ENCODE assay signal across 10 cellular contexts in genomic region chr4:189090174-189090814, GRCh38.
DNase-seq lines count a peak whose midpoint lies in the region; ATAC-seq and TF ChIP-seq lines count a peak whose summit lies in the region.
"Had no signal": no experiment of that assay in that cellular context is flagged by ENCODE, and none has a peak within 500 bp of the region (broad histone marks: within the 10 kb centered on the region; RNA-seq: fewer than 3 reads in every experiment).

No MANE protein-coding gene starts in this region.

- H3K4me3 ChIP-seq in lower lobe of right lung = no peak overlapping the region
- H3K4me3 ChIP-seq: SK-N-MC had no signal

- no peaks in the 10 kb centered on the region for H3K9me3 ChIP-seq in lower lobe of right lung

- TF ChIP-seq CTCF in LNCAP (IDR thresholded peaks at IDR 0.05) = peak; percentile 53
- peak; percentile 22 for TF ChIP-seq CTCF in lower lobe of right lung (IDR thresholded peaks at IDR 0.05)
- no peak for TF ChIP-seq CTCF in GM10248 (IDR thresholded peaks at IDR 0.05; ENCODE audit: control extremely low read depth, extremely low read depth, low read depth, missing control alignments)

- DNase-seq in DMS53 treated with DMSO at 0.1 percent for 48 hours (lab: John Stamatoyannopoulos, UW; ENCODE audit: unreplicated experiment) (peak; percentile 60), astrocyte of the hippocampus (ENCODE audit: low read depth, low spot score) (peak; percentile 27), lower lobe of right lung (no peak), cerebellar cortex (ENCODE audit: low spot score) (no peak), activated gamma-delta T cell treated with Interleukin-2 at 50 U/mL for 16 hours (no peak), GM10248 (ENCODE audit: extremely low spot score) (no peak)
- DNase-seq: activated naive CD4-positive, alpha-beta T cell treated with anti-CD3 and anti-CD28 coated beads, Interleukin-2, amount 10 ng/mL, durations not matched to agents 7 days and 5 days had no signal

- CTCF ChIA-PET in GM10248 (lab: Yijun Ruan, JAX) = interaction anchor here (0.7 to 1.9 kb wide), 2 partner anchors 19 to 65 kb away, joined by 3 to 4 read pairs; no protein-coding TSS in a partner anchor

- no peaks in the 10 kb centered on the region for H3K4me1 ChIP-seq in lower lobe of right lung

- H3K27me3 ChIP-seq in lower lobe of right lung (ENCODE audit: low read depth) = no peaks in the 10 kb centered on the region

- no peaks in the 10 kb centered on the region for H3K36me3 ChIP-seq in lower lobe of right lung

- POLR2A ChIA-PET in GM10248 (lab: Yijun Ruan, JAX) = no interaction called here

- no peak overlapping the region for H3K27ac ChIP-seq in lower lobe of right lung
- H3K27ac ChIP-seq: SK-N-MC had no signal

- intact Hi-C loops in lower lobe of right lung (cut with DNase I) = no loop called here

- ATAC-seq in lower lobe of right lung (no peak), HG03139 (IDR thresholded peaks at IDR 0.05; ENCODE audit: unreplicated experiment) (no peak)

Comparison
In these comparisons a context has a peak if more than half of its experiments do, and no peak if none do; other contexts are left out.
1. DNase-seq: peak in DMS53 treated with DMSO at 0.1 percent for 48 hours (single experiment) and astrocyte of the hippocampus (single experiment); none in lower lobe of right lung (single experiment), cerebellar cortex (single experiment), activated gamma-delta T cell treated with Interleukin-2 at 50 U/mL for 16 hours (single experiment) and GM10248 (single experiment).